32 cellular contexts compared by ENCODE assay signal in genomic region chr11:126679033-126679432, GRCh38.
"Had no signal": no experiment of that assay in that cellular context is flagged by ENCODE, and none has a peak within 500 bp of the region (broad histone marks: within the 10 kb centered on the region; RNA-seq: fewer than 3 reads in every experiment).

No MANE protein-coding gene starts in this region.

- H3K36me3 ChIP-seq: adrenal gland, brain microvascular endothelial cell, breast epithelium had no signal

- H3K27me3 ChIP-seq: adrenal gland, body of pancreas, brain microvascular endothelial cell, breast epithelium had no signal

- H3K9me3 ChIP-seq: adrenal gland, body of pancreas, breast epithelium had no signal

- H3K27ac ChIP-seq: adrenal gland, body of pancreas, brain microvascular endothelial cell, breast epithelium, VCaP had no signal

- ATAC-seq: activated CD8-positive, alpha-beta T cell treated with anti-CD3 and anti-CD28 coated beads for 36 hours; activated naive CD4-positive, alpha-beta T cell treated with anti-CD3 and anti-CD28 coated beads, Interleukin-2, amount 50 U/mL, for 72 hours; activated T-cell treated with anti-CD3 and anti-CD28 coated beads, Interleukin-2, amount 50 U/mL, for 4 hours; activated T-cell treated with anti-CD3 and anti-CD28 coated beads, Interleukin-2, amount 50 U/mL, for 72 hours; activated T-helper 17 cell treated with anti-CD3 and anti-CD28 coated beads, Interleukin-2, amount 50 U/mL, for 72 hours; body of pancreas; T-cell; T-helper 17 cell had no signal

- DNase-seq: activated B cell treated with CpG ODN at 0.5 μM for 24 hours; activated CD4-positive, alpha-beta memory T cell treated with anti-CD3 and anti-CD28 coated beads for 36 hours; activated CD4-positive, alpha-beta T cell treated with anti-CD3 and anti-CD28 coated beads for 4 hours; activated CD4-positive, alpha-beta T cell treated with anti-CD3 and anti-CD28 coated beads, Interleukin-2, amount 10 ng/mL, durations not matched to agents 24 days and 14 days; activated CD4-positive, alpha-beta T cell treated with anti-CD3 and anti-CD28 coated beads, Interleukin-2, amount 50 U/mL, for 1 hour; activated CD4-positive, alpha-beta T cell treated with anti-CD3 and anti-CD28 coated beads, Interleukin-2, amount 50 U/mL, for 4 hours; activated CD4-positive, CD25-positive, alpha-beta regulatory T cell treated with anti-CD3 and anti-CD28 coated beads, Interleukin-2, amount 50 U/mL, for 72 hours; activated CD8-positive, alpha-beta memory T cell treated with anti-CD3 and anti-CD28 coated beads, Interleukin-2, amount 50 U/mL, for 4 hours; activated CD8-positive, alpha-beta T cell treated with anti-CD3 and anti-CD28 coated beads for 36 hours; activated effector memory CD4-positive, alpha-beta T cell treated with anti-CD3 and anti-CD28 coated beads, Interleukin-2, amount 50 U/mL, for 16 hours; activated gamma-delta T cell treated with Interleukin-2 at 50 U/mL for 16 hours; activated naive CD4-positive, alpha-beta T cell; activated naive CD4-positive, alpha-beta T cell treated with anti-CD3 and anti-CD28 coated beads for 36 hours; activated naive CD4-positive, alpha-beta T cell treated with anti-CD3 and anti-CD28 coated beads, Interleukin-2, amount 50 U/mL, for 16 hours; activated naive CD8-positive, alpha-beta T cell treated with anti-CD3 and anti-CD28 coated beads for 36 hours; activated T-cell treated with anti-CD3 and anti-CD28 coated beads for 4 hours; activated T-cell treated with anti-CD3 and anti-CD28 coated beads, Interleukin-2, amount 50 U/mL, for 1 hour; activated T-cell treated with anti-CD3 and anti-CD28 coated beads, Interleukin-2, amount 50 U/mL, for 4 hours; activated T-cell treated with anti-CD3 and anti-CD28 coated beads, Interleukin-2, amount 50 U/mL, for 72 hours; adrenal gland; amniotic stem cell; aorta; body of pancreas; brain microvascular endothelial cell; central memory CD4-positive, alpha-beta T cell; T-cell; T-helper 17 cell; T1000 had no signal

- H3K4me1 ChIP-seq: adrenal gland, body of pancreas, breast epithelium had no signal

- H3K4me3 ChIP-seq: adrenal gland, body of pancreas, breast epithelium had no signal
